In genomic region chr13:51587372-51587771, GRCh38 we compare ENCODE assay signal across 3 cellular contexts.
TF ChIP-seq lines count a peak whose summit lies in the region.

No MANE protein-coding gene starts in this region.

TF ChIP-seq in A549, 52 proteins besides CTCF, POLR2A, EP300 and RAD21:
- TF ChIP-seq HEYL (CRISPR knock-in tag; IDR thresholded peaks at IDR 0.05) = no peak
- TF ChIP-seq, protein P1, sequence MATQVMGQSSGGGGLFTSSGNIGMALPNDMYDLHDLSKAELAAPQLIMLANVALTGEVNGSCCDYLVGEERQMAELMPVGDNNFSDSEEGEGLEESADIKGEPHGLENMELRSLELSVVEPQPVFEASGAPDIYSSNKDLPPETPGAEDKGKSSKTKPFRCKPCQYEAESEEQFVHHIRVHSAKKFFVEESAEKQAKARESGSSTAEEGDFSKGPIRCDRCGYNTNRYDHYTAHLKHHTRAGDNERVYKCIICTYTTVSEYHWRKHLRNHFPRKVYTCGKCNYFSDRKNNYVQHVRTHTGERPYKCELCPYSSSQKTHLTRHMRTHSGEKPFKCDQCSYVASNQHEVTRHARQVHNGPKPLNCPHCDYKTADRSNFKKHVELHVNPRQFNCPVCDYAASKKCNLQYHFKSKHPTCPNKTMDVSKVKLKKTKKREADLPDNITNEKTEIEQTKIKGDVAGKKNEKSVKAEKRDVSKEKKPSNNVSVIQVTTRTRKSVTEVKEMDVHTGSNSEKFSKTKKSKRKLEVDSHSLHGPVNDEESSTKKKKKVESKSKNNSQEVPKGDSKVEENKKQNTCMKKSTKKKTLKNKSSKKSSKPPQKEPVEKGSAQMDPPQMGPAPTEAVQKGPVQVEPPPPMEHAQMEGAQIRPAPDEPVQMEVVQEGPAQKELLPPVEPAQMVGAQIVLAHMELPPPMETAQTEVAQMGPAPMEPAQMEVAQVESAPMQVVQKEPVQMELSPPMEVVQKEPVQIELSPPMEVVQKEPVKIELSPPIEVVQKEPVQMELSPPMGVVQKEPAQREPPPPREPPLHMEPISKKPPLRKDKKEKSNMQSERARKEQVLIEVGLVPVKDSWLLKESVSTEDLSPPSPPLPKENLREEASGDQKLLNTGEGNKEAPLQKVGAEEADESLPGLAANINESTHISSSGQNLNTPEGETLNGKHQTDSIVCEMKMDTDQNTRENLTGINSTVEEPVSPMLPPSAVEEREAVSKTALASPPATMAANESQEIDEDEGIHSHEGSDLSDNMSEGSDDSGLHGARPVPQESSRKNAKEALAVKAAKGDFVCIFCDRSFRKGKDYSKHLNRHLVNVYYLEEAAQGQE (IDR thresholded peaks at IDR 0.05) = no peak
- TF ChIP-seq NFE2L2 (conservative IDR thresholded peaks at IDR 0.05; ENCODE audit: low read length) = no peak
- TF ChIP-seq ZSCAN20 (CRISPR knock-in tag; IDR thresholded peaks at IDR 0.05) = no peak
- no peak for TF ChIP-seq EHF (CRISPR knock-in tag; IDR thresholded peaks at IDR 0.05)
- no peak for TF ChIP-seq MAFK (IDR thresholded peaks at IDR 0.05; ENCODE audit: partially characterized antibody)
- TF ChIP-seq EHMT2 (IDR thresholded peaks at IDR 0.05; ENCODE audit: low read depth) = no peak
- TF ChIP-seq SREBF2 (IDR thresholded peaks at IDR 0.05) = no peak
- TF ChIP-seq CBX8 (IDR thresholded peaks at IDR 0.05) = no peak
- TF ChIP-seq, protein P2, sequence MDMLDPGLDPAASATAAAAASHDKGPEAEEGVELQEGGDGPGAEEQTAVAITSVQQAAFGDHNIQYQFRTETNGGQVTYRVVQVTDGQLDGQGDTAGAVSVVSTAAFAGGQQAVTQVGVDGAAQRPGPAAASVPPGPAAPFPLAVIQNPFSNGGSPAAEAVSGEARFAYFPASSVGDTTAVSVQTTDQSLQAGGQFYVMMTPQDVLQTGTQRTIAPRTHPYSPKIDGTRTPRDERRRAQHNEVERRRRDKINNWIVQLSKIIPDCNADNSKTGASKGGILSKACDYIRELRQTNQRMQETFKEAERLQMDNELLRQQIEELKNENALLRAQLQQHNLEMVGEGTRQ (IDR thresholded peaks at IDR 0.05) = no peak
- no peak for TF ChIP-seq RNF2 (IDR thresholded peaks at IDR 0.05; ENCODE audit: borderline replicate concordance, low read depth)
- no peak for TF ChIP-seq KDM5A (IDR thresholded peaks at IDR 0.05)
- TF ChIP-seq RFX5 (IDR thresholded peaks at IDR 0.05) = no peak
- no peak for TF ChIP-seq MAZ (IDR thresholded peaks at IDR 0.05; ENCODE audit: borderline replicate concordance, low read depth, low read length)
- no peak for TF ChIP-seq CBX2 (IDR thresholded peaks at IDR 0.05; ENCODE audit: borderline replicate concordance, low read depth)
- TF ChIP-seq RARB (CRISPR knock-in tag; IDR thresholded peaks at IDR 0.05) = no peak
- TF ChIP-seq BHLHE40 (IDR thresholded peaks at IDR 0.05; ENCODE audit: low read depth, low read length) = no peak
- no peak for TF ChIP-seq NR3C1 (IDR thresholded peaks at IDR 0.05)
- TF ChIP-seq FOSB (CRISPR knock-in tag; IDR thresholded peaks at IDR 0.05) = no peak

TF ChIP-seq in HEK293, 187 proteins besides CTCF, POLR2A, EP300 and RAD21:
- no peak for TF ChIP-seq ZNF664 (tag by site-specific recombination; IDR thresholded peaks at IDR 0.05)
- peak; percentile 4 for TF ChIP-seq ZNF529 (tag by site-specific recombination; IDR thresholded peaks at IDR 0.05; ENCODE audit: insufficient replicate concordance)

TF ChIP-seq in GM12878, 131 proteins besides CTCF, POLR2A, EP300 and RAD21:
- TF ChIP-seq RELA (IDR thresholded peaks at IDR 0.05; ENCODE audit: borderline replicate concordance, partially characterized antibody) (no peak), NFXL1 (IDR thresholded peaks at IDR 0.05; ENCODE audit: borderline replicate concordance) (no peak)
TF ChIP-seq in GM12878: peak in this region for 0.
